Comparison of ENCODE assay signal across 19 cellular contexts in genomic region chr16:50288920-50289319, GRCh38. TPM values are rescaled to one million over a fixed set of nuclear protein-coding genes. Genes with fewer than 3 reads are reported as not detected.
DNase-seq lines count a peak whose midpoint lies in the region; ATAC-seq and TF ChIP-seq lines count a peak whose summit lies in the region.
"Had no signal": no experiment of that assay in that cellular context is flagged by ENCODE, and none has a peak within 500 bp of the region (broad histone marks: within the 10 kb centered on the region; RNA-seq: fewer than 3 reads in every experiment).

No MANE protein-coding gene starts in this region.

- no peak overlapping the region for H3K4me3 Mint-ChIP-seq in activated T-cell treated with anti-CD3 and anti-CD28 coated beads, Interleukin-2, amount 50 U/mL, for 24 hours
- H3K4me3 Mint-ChIP-seq in CD4-positive, alpha-beta T cell, result no peak overlapping the region
- no peak overlapping the region for H3K4me3 Mint-ChIP-seq in activated CD8-positive, alpha-beta T cell treated with anti-CD3 and anti-CD28 coated beads for 36 hours
- H3K4me3 Mint-ChIP-seq in natural killer cell, result peak overlapping the region; percentile 37
- H3K4me3 Mint-ChIP-seq: GM23338 had no signal

- no peaks in the 10 kb centered on the region for H3K27me3 Mint-ChIP-seq in activated T-cell treated with anti-CD3 and anti-CD28 coated beads, Interleukin-2, amount 50 U/mL, for 24 hours
- no peaks in the 10 kb centered on the region for H3K27me3 Mint-ChIP-seq in CD4-positive, alpha-beta T cell
- no peaks in the 10 kb centered on the region for H3K27me3 Mint-ChIP-seq in activated CD8-positive, alpha-beta T cell treated with anti-CD3 and anti-CD28 coated beads for 36 hours
- no peaks in the 10 kb centered on the region for H3K27me3 Mint-ChIP-seq in natural killer cell (ENCODE audit: low read depth in 2 of 2)

- no peaks in the 10 kb centered on the region for H3K9me3 Mint-ChIP-seq in activated T-cell treated with anti-CD3 and anti-CD28 coated beads, Interleukin-2, amount 50 U/mL, for 24 hours
- H3K9me3 Mint-ChIP-seq in CD4-positive, alpha-beta T cell, result no peaks in the 10 kb centered on the region
- H3K9me3 Mint-ChIP-seq in activated CD8-positive, alpha-beta T cell treated with anti-CD3 and anti-CD28 coated beads for 36 hours, result peaks cover 2% of the 10 kb centered on the region
- no peaks in the 10 kb centered on the region for H3K9me3 Mint-ChIP-seq in natural killer cell

- intact Hi-C loops in CD4-positive, alpha-beta T cell (cut with DNase I, micrococcal nuclease), result no loop called here
- intact Hi-C loops in activated CD8-positive, alpha-beta T cell treated with anti-CD3 and anti-CD28 coated beads for 36 hours (cut with micrococcal nuclease), result loop anchor here (10.0 kb wide), 1 partner anchor 74 kb away; no protein-coding TSS in a partner anchor
- intact Hi-C loops in natural killer cell (cut with micrococcal nuclease), result no loop called here

- ATAC-seq in CD4-positive, alpha-beta T cell (ENCODE audit: poor library complexity), result no peak
- no peak for ATAC-seq in activated CD8-positive, alpha-beta T cell treated with anti-CD3 and anti-CD28 coated beads for 36 hours
- ATAC-seq in natural killer cell (no peak), GM21381 (IDR thresholded peaks at IDR 0.05; ENCODE audit: unreplicated experiment) (no peak), HG02798 (IDR thresholded peaks at IDR 0.05; ENCODE audit: poor library complexity, unreplicated experiment) (no peak)
- ATAC-seq: A549, GM23338 had no signal

- POLR2A ChIA-PET in CD4-positive, alpha-beta T cell (lab: Charles Lee), result interaction anchor here (0.6 to 4.0 kb wide), 2 partner anchors 9 to 14 kb away, joined by 4 to 25 read pairs; no protein-coding TSS in a partner anchor
- POLR2A ChIA-PET in activated CD8-positive, alpha-beta T cell treated with anti-CD3 and anti-CD28 coated beads for 36 hours (lab: Charles Lee), result interaction anchor here (19.3 kb wide), 1 partner anchor 21 kb away, joined by 215 read pairs; the partner anchor contains the start of gene ADCY7

- TF ChIP-seq CTCF in CD4-positive, alpha-beta T cell (IDR thresholded peaks at IDR 0.05), result no peak
- no peak for TF ChIP-seq CTCF in activated CD8-positive, alpha-beta T cell treated with anti-CD3 and anti-CD28 coated beads for 36 hours (IDR thresholded peaks at IDR 0.05)
- TF ChIP-seq CTCF in natural killer cell (IDR thresholded peaks at IDR 0.05) (no peak), BE2C (IDR thresholded peaks at IDR 0.05; ENCODE audit: low read depth, low read length) (no peak)

- peaks cover 84% of the 10 kb centered on the region for H3K36me3 Mint-ChIP-seq in activated T-cell treated with anti-CD3 and anti-CD28 coated beads, Interleukin-2, amount 50 U/mL, for 24 hours (ENCODE audit: low read depth)
- peaks cover 76% of the 10 kb centered on the region for H3K36me3 Mint-ChIP-seq in CD4-positive, alpha-beta T cell (ENCODE audit: low read depth)
- peaks cover 37% of the 10 kb centered on the region for H3K36me3 Mint-ChIP-seq in activated CD8-positive, alpha-beta T cell treated with anti-CD3 and anti-CD28 coated beads for 36 hours (ENCODE audit: low read depth)
- no peaks in the 10 kb centered on the region for H3K36me3 Mint-ChIP-seq in natural killer cell

- H3K27me3 ChIP-seq in CD4-positive, alpha-beta T cell (ENCODE audit: control insufficient read depth, insufficient read depth, low read length), result no peaks in the 10 kb centered on the region
- no peaks in the 10 kb centered on the region for H3K27me3 ChIP-seq in BE2C

- peaks cover 35% of the 10 kb centered on the region for H3K4me1 Mint-ChIP-seq in activated T-cell treated with anti-CD3 and anti-CD28 coated beads, Interleukin-2, amount 50 U/mL, for 24 hours (ENCODE audit: low read depth)
- peaks cover 26% of the 10 kb centered on the region for H3K4me1 Mint-ChIP-seq in CD4-positive, alpha-beta T cell (ENCODE audit: low read depth)
- peaks cover 30% of the 10 kb centered on the region for H3K4me1 Mint-ChIP-seq in activated CD8-positive, alpha-beta T cell treated with anti-CD3 and anti-CD28 coated beads for 36 hours (ENCODE audit: low read depth)
- H3K4me1 Mint-ChIP-seq in natural killer cell, result peaks cover 60 to 85% of the 10 kb centered on the region in 2 donors
- H3K4me1 Mint-ChIP-seq: GM23338 had no signal

- no peak overlapping the region for H3K4me3 ChIP-seq in BE2C (ENCODE audit: low read depth, low read length)
- H3K4me3 ChIP-seq: A549, GM23338 had no signal

- no peak for DNase-seq in activated T-cell treated with anti-CD3 and anti-CD28 coated beads, Interleukin-2, amount 50 U/mL, for 24 hours
- DNase-seq in activated T-cell treated with anti-CD3 and anti-CD28 coated beads, Interleukin-2, amount 50 U/mL, for 48 hours, result no peak
- DNase-seq in CD4-positive, alpha-beta T cell, result no peak
- DNase-seq in activated CD8-positive, alpha-beta T cell treated with anti-CD3 and anti-CD28 coated beads for 36 hours, result no peak
- DNase-seq in natural killer cell (no peak), BE2C (no peak)
- DNase-seq: DND-41; GDM1; MM.1S; NCI-H1105; NCI-H1694 treated with DMSO at 0.1 percent for 48 hours; NCI-H69; NK-92 treated with Interleukin-12 subunit alpha and Interleukin-12 subunit beta, amount 100 ng/mL, for 24 hours; OCI-M1; RPMI8226 had no signal

- no peak overlapping the region for H3K27ac ChIP-seq in CD4-positive, alpha-beta T cell (ENCODE audit: low read depth, low read length)
- H3K27ac ChIP-seq: A549 had no signal

- H3K36me3 ChIP-seq in BE2C, result no peaks in the 10 kb centered on the region

- H3K4me1 ChIP-seq in BE2C, result peaks cover 9% of the 10 kb centered on the region; the same call in 1 of the 2 replicates

- CTCF ChIA-PET in CD4-positive, alpha-beta T cell (lab: Charles Lee), result no interaction called here
- CTCF ChIA-PET in activated CD8-positive, alpha-beta T cell treated with anti-CD3 and anti-CD28 coated beads for 36 hours (lab: Charles Lee), result no interaction called here

- H3K27ac Mint-ChIP-seq in activated T-cell treated with anti-CD3 and anti-CD28 coated beads, Interleukin-2, amount 50 U/mL, for 24 hours, result peak overlapping the region; percentile 68
- peak overlapping the region; percentile 66 for H3K27ac Mint-ChIP-seq in CD4-positive, alpha-beta T cell
- H3K27ac Mint-ChIP-seq in activated CD8-positive, alpha-beta T cell treated with anti-CD3 and anti-CD28 coated beads for 36 hours, result peak overlapping the region; percentile 77
- peak overlapping the region; percentile 87 to 89 for H3K27ac Mint-ChIP-seq in natural killer cell
- H3K27ac Mint-ChIP-seq: GM23338 had no signal

- no peaks in the 10 kb centered on the region for H3K9me3 ChIP-seq in CD4-positive, alpha-beta T cell (ENCODE audit: control insufficient read depth, low read length)
- H3K9me3 ChIP-seq in BE2C, result no peaks in the 10 kb centered on the region
- H3K9me3 ChIP-seq: A549 had no signal

RNA-seq across cellular contexts. Expression of gene ADCY7, which starts 22.6 kb away (rescaled TPM):
- total RNA-seq in CD4-positive, alpha-beta T cell, result 100 to 1,000 TPM; 136 to 147 TPM
- 10 to 100 TPM; 89.9 to 92.1 TPM for total RNA-seq in activated CD8-positive, alpha-beta T cell treated with anti-CD3 and anti-CD28 coated beads for 36 hours
- total RNA-seq in natural killer cell, result 100 to 1,000 TPM; 479 to 591 (median 512) TPM
- 26.2 TPM for polyA plus RNA-seq in BE2C (2012; ENCODE audit: insufficient read depth, insufficient read length, low read depth)
